In genomic region chr1:208243522-208243850, GRCh38 we compare ENCODE assay signal across 8 cellular contexts. TPM values are rescaled to one million over a fixed set of nuclear protein-coding genes. Genes with fewer than 3 reads are reported as not detected.
DNase-seq lines count a peak whose midpoint lies in the region; ATAC-seq and TF ChIP-seq lines count a peak whose summit lies in the region.

No MANE protein-coding gene starts in this region.

- ATAC-seq in HG02763 (IDR thresholded peaks at IDR 0.05; ENCODE audit: unreplicated experiment): no peak
- ATAC-seq in GM21390 (IDR thresholded peaks at IDR 0.05; ENCODE audit: unreplicated experiment): no peak

- peak overlapping the region; percentile 69 for H3K4me3 Mint-ChIP-seq in activated CD4-positive, alpha-beta T cell treated with anti-CD3 and anti-CD28 coated beads, Interleukin-2, amount 10 ng/mL, durations not matched to agents 7 days and 5 days
- peak overlapping the region; percentile 93 for H3K4me3 Mint-ChIP-seq in osteocyte (ENCODE audit: unreplicated experiment)

- peaks cover 14% of the 10 kb centered on the region for H3K4me1 Mint-ChIP-seq in activated CD4-positive, alpha-beta T cell treated with anti-CD3 and anti-CD28 coated beads, Interleukin-2, amount 10 ng/mL, durations not matched to agents 7 days and 5 days
- H3K4me1 Mint-ChIP-seq in osteocyte (ENCODE audit: unreplicated experiment): peaks cover 45% of the 10 kb centered on the region

- CTCF ChIA-PET in activated CD4-positive, alpha-beta T cell treated with anti-CD3 and anti-CD28 coated beads, Interleukin-2, amount 10 ng/mL, durations not matched to agents 7 days and 5 days (lab: Charles Lee): interaction anchor here (1.4 to 2.2 kb wide), 2 partner anchors 104 to 221 kb away, joined by 3 to 7 read pairs; no protein-coding TSS in a partner anchor

- no peak overlapping the region for H3K27ac Mint-ChIP-seq in activated CD4-positive, alpha-beta T cell treated with anti-CD3 and anti-CD28 coated beads, Interleukin-2, amount 10 ng/mL, durations not matched to agents 7 days and 5 days
- H3K27ac Mint-ChIP-seq in osteocyte (ENCODE audit: unreplicated experiment): no peak overlapping the region

- peak overlapping the region; percentile 61 for H3K4me3 ChIP-seq in WI38 (ENCODE audit: low read depth, low read length)
- H3K4me3 ChIP-seq in fibroblast of the aortic adventitia (ENCODE audit: low read depth, low read length): peak overlapping the region; percentile 85

- H3K27me3 Mint-ChIP-seq in activated CD4-positive, alpha-beta T cell treated with anti-CD3 and anti-CD28 coated beads, Interleukin-2, amount 10 ng/mL, durations not matched to agents 7 days and 5 days: peaks cover 55% of the 10 kb centered on the region
- H3K27me3 Mint-ChIP-seq in osteocyte (ENCODE audit: unreplicated experiment): no peaks in the 10 kb centered on the region

- H3K9me3 Mint-ChIP-seq in activated CD4-positive, alpha-beta T cell treated with anti-CD3 and anti-CD28 coated beads, Interleukin-2, amount 10 ng/mL, durations not matched to agents 7 days and 5 days: no peaks in the 10 kb centered on the region
- no peaks in the 10 kb centered on the region for H3K9me3 Mint-ChIP-seq in osteocyte (ENCODE audit: unreplicated experiment)

- POLR2A ChIA-PET in activated CD4-positive, alpha-beta T cell treated with anti-CD3 and anti-CD28 coated beads, Interleukin-2, amount 10 ng/mL, durations not matched to agents 7 days and 5 days (lab: Charles Lee): no interaction called here

- TF ChIP-seq CTCF in WI38 (IDR thresholded peaks at IDR 0.05; ENCODE audit: low read depth, low read length): no peak
- TF ChIP-seq CTCF in fibroblast of the aortic adventitia (IDR thresholded peaks at IDR 0.05; ENCODE audit: insufficient read depth, low read length): no peak
- TF ChIP-seq CTCF in osteocyte (IDR thresholded peaks at IDR 0.05): no peak

- no peak for DNase-seq in activated CD4-positive, alpha-beta T cell treated with anti-CD3 and anti-CD28 coated beads, Interleukin-2, amount 10 ng/mL, durations not matched to agents 7 days and 5 days
- DNase-seq in activated CD4-positive, alpha-beta T cell treated with anti-CD3 and anti-CD28 coated beads, Interleukin-2, amount 50 U/mL, for 4 hours: no peak
- DNase-seq in fibroblast of the aortic adventitia (ENCODE audit: low read depth) (no peak), osteocyte (ENCODE audit: extremely low spot score, unreplicated experiment) (no peak), hepatic stellate cell (ENCODE audit: low spot score) (no peak)

- no peaks in the 10 kb centered on the region for H3K36me3 Mint-ChIP-seq in activated CD4-positive, alpha-beta T cell treated with anti-CD3 and anti-CD28 coated beads, Interleukin-2, amount 10 ng/mL, durations not matched to agents 7 days and 5 days (ENCODE audit: low read depth)
- H3K36me3 Mint-ChIP-seq in osteocyte (ENCODE audit: unreplicated experiment): no peaks in the 10 kb centered on the region

RNA-seq across cellular contexts. Expression of gene PLXNA2, which starts 0.7 kb away (rescaled TPM):
- 1 to 10 TPM; 1.1 to 1.2 TPM for total RNA-seq in activated CD4-positive, alpha-beta T cell treated with anti-CD3 and anti-CD28 coated beads, Interleukin-2, amount 10 ng/mL, durations not matched to agents 7 days and 5 days
- total RNA-seq in fibroblast of the aortic adventitia (ENCODE audit: low replicate concordance) (4.3 and 8.0 TPM in 2 replicates), osteocyte (19.5 and 20.5 TPM in 2 replicates)
